Comparison of ENCODE assay signal across 19 cellular contexts in genomic region chr4:116058129-116058528, GRCh38.
"Had no signal": no experiment of that assay in that cellular context is flagged by ENCODE, and none has a peak within 500 bp of the region (broad histone marks: within the 10 kb centered on the region; RNA-seq: fewer than 3 reads in every experiment).

No MANE protein-coding gene starts in this region.

- H3K4me3 ChIP-seq: gastrocnemius medialis, heart left ventricle, lower lobe of right lung, right atrium auricular region, skin epidermis, tibial artery, vagina had no signal

- H3K27me3 ChIP-seq: gastrocnemius medialis, heart left ventricle, right atrium auricular region, tibial artery, vagina had no signal

- DNase-seq: activated B cell treated with CpG ODN at 0.5 μM for 24 hours; activated CD4-positive, alpha-beta T cell treated with anti-CD3 and anti-CD28 coated beads for 48 hours; activated CD8-positive, alpha-beta memory T cell treated with anti-CD3 and anti-CD28 coated beads, Interleukin-2, amount 50 U/mL, for 4 hours; activated CD8-positive, alpha-beta T cell treated with anti-CD3 and anti-CD28 coated beads for 36 hours; activated gamma-delta T cell; activated T-cell treated with anti-CD3 and anti-CD28 coated beads, Interleukin-2, amount 50 U/mL, for 72 hours; erythroblast; gastrocnemius medialis; heart left ventricle; lower lobe of right lung; nephron progenitor cell; stimulated activated CD4-positive, alpha-beta T cell treated with anti-CD3 and anti-CD28 coated beads, Interleukin-15, amount 100 ng/mL, for 24 hours; stimulated activated CD4-positive, alpha-beta T cell treated with anti-CD3 and anti-CD28 coated beads, Interleukin-4, amount 100 ng/mL, for 1 hour; stimulated activated naive CD4-positive, alpha-beta T cell; tibial artery had no signal

- H3K4me1 ChIP-seq: gastrocnemius medialis, heart left ventricle, lower lobe of right lung, right atrium auricular region, tibial artery, vagina had no signal

- ATAC-seq: activated CD8-positive, alpha-beta T cell treated with anti-CD3 and anti-CD28 coated beads for 36 hours; activated naive CD4-positive, alpha-beta T cell treated with anti-CD3 and anti-CD28 coated beads, Interleukin-2, amount 50 U/mL, for 72 hours; activated T-cell treated with anti-CD3 and anti-CD28 coated beads, Interleukin-2, amount 50 U/mL, for 72 hours; gastrocnemius medialis; heart left ventricle; lower lobe of right lung had no signal

- H3K9me3 ChIP-seq: gastrocnemius medialis, heart left ventricle, lower lobe of right lung, right atrium auricular region, tibial artery, vagina had no signal

- H3K27ac ChIP-seq: gastrocnemius medialis, heart left ventricle, lower lobe of right lung, right atrium auricular region, skin epidermis, tibial artery, vagina had no signal

- H3K36me3 ChIP-seq: gastrocnemius medialis, heart left ventricle, lower lobe of right lung, right atrium auricular region, tibial artery, vagina had no signal
